In the genomic region with DNA sequence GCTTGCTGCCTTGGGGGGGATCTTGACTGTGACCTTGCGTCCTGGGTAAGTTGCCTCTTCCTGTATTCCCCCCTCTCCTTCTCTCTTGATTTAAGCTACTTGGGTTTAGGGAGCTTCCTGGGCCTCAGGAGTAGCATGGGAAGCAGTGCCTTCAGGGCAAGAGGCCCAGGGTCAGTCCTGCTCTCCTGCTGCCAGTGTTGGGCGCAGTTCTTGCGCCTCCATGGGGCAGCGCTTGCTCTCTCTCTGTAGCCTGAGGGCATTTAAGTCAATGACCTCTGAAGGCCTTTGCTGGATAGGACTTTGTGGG, we compare ENCODE assay signal across 8 cellular contexts.
DNase-seq lines count a peak whose midpoint lies in the region; ATAC-seq, FAIRE-seq and TF ChIP-seq lines count a peak whose summit lies in the region.

No MANE protein-coding gene starts in this region.

- H3K27ac Mint-ChIP-seq in endothelial cell (ENCODE audit: unreplicated experiment): peak overlapping the region; percentile 95

- H3K27ac ChIP-seq in BLaER1 (peak overlapping the region; percentile 78), SK-N-MC (no peak overlapping the region), neural cell (ENCODE audit: low read length) (peak overlapping the region; percentile 22)

- H2AFZ ChIP-seq in neural cell (ENCODE audit: low read depth, low read length): no peak overlapping the region

- DNase-seq in SK-N-MC (ENCODE audit: low read depth, low spot score) (no peak), endothelial cell (ENCODE audit: low spot score) (no peak), SHP77 (lab: John Stamatoyannopoulos, UW) (no peak), frontal cortex (ENCODE audit: low spot score in 2 of 2) (no peak)

- H3K9me2 ChIP-seq in neural cell (ENCODE audit: insufficient read depth, low read length): no peaks in the 10 kb centered on the region

- H3K4me3 ChIP-seq in BLaER1 (peak overlapping the region; percentile 51), SK-N-MC (peak overlapping the region; percentile 40; the same call in 1 of the 2 replicates), neural cell (ENCODE audit: low read length) (no peak overlapping the region)

- H3K9ac ChIP-seq in BLaER1 (peak overlapping the region; percentile 37), SK-N-MC (ENCODE audit: insufficient read length) (no peak overlapping the region), neural cell (ENCODE audit: low read length) (no peak overlapping the region)

- H3K79me2 ChIP-seq in neural cell (replicated peaks; ENCODE audit: insufficient read depth, low read length): no peaks in the 10 kb centered on the region

- no peak for TF ChIP-seq RAD21 in neural cell (conservative IDR thresholded peaks at IDR 0.05)

- peaks cover 22% of the 10 kb centered on the region for H3K36me3 ChIP-seq in BLaER1
- no peaks in the 10 kb centered on the region for H3K36me3 ChIP-seq in SK-N-MC (ENCODE audit: insufficient read depth, low read length)
- no peaks in the 10 kb centered on the region for H3K36me3 ChIP-seq in neural cell (ENCODE audit: insufficient read depth, low read length)

- H3K4me2 ChIP-seq in BLaER1 (peak overlapping the region; percentile 90), neural cell (ENCODE audit: low read length) (no peak overlapping the region)

- H3K27me3 Mint-ChIP-seq in endothelial cell (ENCODE audit: unreplicated experiment): peaks cover 9% of the 10 kb centered on the region

- TF ChIP-seq EP300 in neural cell (conservative IDR thresholded peaks at IDR 0.05; ENCODE audit: poor library complexity, severe bottlenecking): no peak

- H3K9me3 Mint-ChIP-seq in endothelial cell (ENCODE audit: unreplicated experiment): no peaks in the 10 kb centered on the region

- H3K27me3 ChIP-seq in BLaER1 (no peaks in the 10 kb centered on the region), neural cell (ENCODE audit: insufficient read depth, low read depth, low read length) (no peaks in the 10 kb centered on the region)

- ATAC-seq in HG03354 (IDR thresholded peaks at IDR 0.05; ENCODE audit: poor library complexity, severe bottlenecking, unreplicated experiment): no peak
- no peak for ATAC-seq in GM21447 (IDR thresholded peaks at IDR 0.05; ENCODE audit: unreplicated experiment)

- FAIRE-seq in frontal cortex (lab: Jason Lieb, UNC): no peak

- H3K4me1 Mint-ChIP-seq in endothelial cell (ENCODE audit: unreplicated experiment): peaks cover 16% of the 10 kb centered on the region

- peaks cover 73% of the 10 kb centered on the region for H3K4me1 ChIP-seq in BLaER1

- TF ChIP-seq CTCF in endothelial cell (IDR thresholded peaks at IDR 0.05; ENCODE audit: unreplicated experiment): no peak
- no peak for TF ChIP-seq CTCF in neural cell (IDR thresholded peaks at IDR 0.05; ENCODE audit: poor library complexity, severe bottlenecking)

- H3F3A ChIP-seq in neural cell (ENCODE audit: insufficient read depth, low read length, poor library complexity, severe bottlenecking): no peaks in the 10 kb centered on the region

- H3K9me3 ChIP-seq in BLaER1 (no peaks in the 10 kb centered on the region), SK-N-MC (ENCODE audit: low read depth, low read length) (no peaks in the 10 kb centered on the region), neural cell (ENCODE audit: low read length) (no peaks in the 10 kb centered on the region)

- H3K36me3 Mint-ChIP-seq in endothelial cell (ENCODE audit: low read depth, unreplicated experiment): peaks cover 5% of the 10 kb centered on the region

- H4K20me1 ChIP-seq in BLaER1 (peaks cover 91% of the 10 kb centered on the region), neural cell (ENCODE audit: insufficient read depth) (no peaks in the 10 kb centered on the region)

- H3K4me3 Mint-ChIP-seq in endothelial cell (ENCODE audit: unreplicated experiment): no peak overlapping the region

TF ChIP-seq in neural cell, 6 proteins besides CTCF, POLR2A, EP300 and RAD21:
- TF ChIP-seq REST (IDR thresholded peaks at IDR 0.05; ENCODE audit: borderline replicate concordance) (no peak), EZH2 (IDR thresholded peaks at IDR 0.05; ENCODE audit: borderline replicate concordance, insufficient read depth, low read length, poor library complexity, severe bottlenecking) (no peak), MXI1 (conservative IDR thresholded peaks at IDR 0.05; ENCODE audit: poor library complexity, severe bottlenecking) (no peak), TAF1 (IDR thresholded peaks at IDR 0.05; ENCODE audit: low read depth) (no peak), SMC3 (conservative IDR thresholded peaks at IDR 0.05; ENCODE audit: poor library complexity) (no peak), POLR2AphosphoS5 (IDR thresholded peaks at IDR 0.05) (no peak)
